Comparison of ENCODE assay signal across 1 cellular context in genomic region chr12:10358969-10359368, GRCh38.
TF ChIP-seq lines count a peak whose summit lies in the region.

No MANE protein-coding gene starts in this region.

TF ChIP-seq in IMR-90, 13 proteins besides CTCF, POLR2A, EP300 and RAD21:
- no peak for TF ChIP-seq FOS (IDR thresholded peaks at IDR 0.05; ENCODE audit: low read depth, low read length)
- TF ChIP-seq RFX5 (IDR thresholded peaks at IDR 0.05; ENCODE audit: low read depth, low read length): no peak
- TF ChIP-seq BHLHE40 (IDR thresholded peaks at IDR 0.05; ENCODE audit: low read depth, low read length): no peak
- TF ChIP-seq MAZ (IDR thresholded peaks at IDR 0.05; ENCODE audit: borderline replicate concordance, low read depth, low read length): no peak
- TF ChIP-seq, protein P1, sequence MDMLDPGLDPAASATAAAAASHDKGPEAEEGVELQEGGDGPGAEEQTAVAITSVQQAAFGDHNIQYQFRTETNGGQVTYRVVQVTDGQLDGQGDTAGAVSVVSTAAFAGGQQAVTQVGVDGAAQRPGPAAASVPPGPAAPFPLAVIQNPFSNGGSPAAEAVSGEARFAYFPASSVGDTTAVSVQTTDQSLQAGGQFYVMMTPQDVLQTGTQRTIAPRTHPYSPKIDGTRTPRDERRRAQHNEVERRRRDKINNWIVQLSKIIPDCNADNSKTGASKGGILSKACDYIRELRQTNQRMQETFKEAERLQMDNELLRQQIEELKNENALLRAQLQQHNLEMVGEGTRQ (IDR thresholded peaks at IDR 0.05; ENCODE audit: low read depth, low read length): no peak
- TF ChIP-seq, protein P2, sequence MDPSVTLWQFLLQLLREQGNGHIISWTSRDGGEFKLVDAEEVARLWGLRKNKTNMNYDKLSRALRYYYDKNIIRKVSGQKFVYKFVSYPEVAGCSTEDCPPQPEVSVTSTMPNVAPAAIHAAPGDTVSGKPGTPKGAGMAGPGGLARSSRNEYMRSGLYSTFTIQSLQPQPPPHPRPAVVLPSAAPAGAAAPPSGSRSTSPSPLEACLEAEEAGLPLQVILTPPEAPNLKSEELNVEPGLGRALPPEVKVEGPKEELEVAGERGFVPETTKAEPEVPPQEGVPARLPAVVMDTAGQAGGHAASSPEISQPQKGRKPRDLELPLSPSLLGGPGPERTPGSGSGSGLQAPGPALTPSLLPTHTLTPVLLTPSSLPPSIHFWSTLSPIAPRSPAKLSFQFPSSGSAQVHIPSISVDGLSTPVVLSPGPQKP (IDR thresholded peaks at IDR 0.05; ENCODE audit: borderline replicate concordance, low read depth, low read length): no peak
- no peak for TF ChIP-seq CEBPB (IDR thresholded peaks at IDR 0.05; ENCODE audit: low read depth, low read length)
- TF ChIP-seq MXI1 (IDR thresholded peaks at IDR 0.05; ENCODE audit: borderline replicate concordance, low read depth, low read length): no peak
- TF ChIP-seq CHD1 (IDR thresholded peaks at IDR 0.05; ENCODE audit: low read depth, low read length): no peak
- TF ChIP-seq NFE2L2 (IDR thresholded peaks at IDR 0.05; ENCODE audit: low read depth, low read length): no peak
